Comparison of ENCODE assay signal across 12 cellular contexts in the genomic region with DNA sequence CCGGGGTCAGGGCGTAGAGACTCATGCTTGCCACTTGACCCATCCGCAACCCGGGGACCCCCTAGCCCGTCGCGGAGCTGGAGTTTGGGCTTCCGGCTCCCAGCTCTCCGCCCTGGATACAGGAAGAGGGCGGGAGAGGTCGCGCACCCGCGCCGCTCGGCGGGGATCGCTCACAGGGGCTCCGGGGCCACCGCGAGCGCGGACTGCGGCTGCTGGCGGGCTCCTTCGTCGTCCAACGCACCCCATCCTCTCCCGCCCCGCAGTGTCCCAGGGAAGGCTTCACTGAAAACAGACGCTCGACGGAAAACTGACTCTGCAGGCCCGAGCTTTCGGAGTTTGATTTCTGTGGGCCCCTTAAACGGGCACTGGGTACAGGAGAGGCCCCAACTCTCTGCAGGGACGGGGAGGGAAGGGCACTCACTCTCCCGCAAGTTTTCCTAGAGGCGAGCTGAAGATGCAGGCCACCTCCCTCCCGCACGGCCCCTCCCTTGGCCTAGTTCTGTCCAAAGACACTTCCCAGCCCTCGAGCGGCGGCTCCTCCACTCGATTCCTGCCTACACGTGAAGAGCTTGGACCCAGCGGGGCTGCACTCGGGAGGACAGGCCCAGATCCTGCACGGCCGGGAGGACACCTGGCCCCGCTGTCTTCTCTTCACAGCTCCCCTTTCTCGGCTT. TPM values are rescaled to one million over a fixed set of nuclear protein-coding genes. Genes with fewer than 3 reads are reported as not detected.
DNase-seq lines count a peak whose midpoint lies in the region; ATAC-seq lines count a peak whose summit lies in the region.
"Had no signal": no experiment of that assay in that cellular context is flagged by ENCODE, and none has a peak within 500 bp of the region (broad histone marks: within the 10 kb centered on the region; RNA-seq: fewer than 3 reads in every experiment).

No MANE protein-coding gene starts in this region.

- H3K4me1 Mint-ChIP-seq in activated T-cell treated with anti-CD3 and anti-CD28 coated beads, Interleukin-2, amount 50 U/mL, for 4 hours (ENCODE audit: low read depth), result peaks cover 26% of the 10 kb centered on the region
- peaks cover 35% of the 10 kb centered on the region for H3K4me1 Mint-ChIP-seq in stimulated activated memory B cell treated with anti-CD40 and anti-IgM and Interleukin-4, amounts not matched to agents 10 μg/mL and 1 μg/mL and 100 μg/mL, for 72 hours

- H3K27me3 Mint-ChIP-seq in activated T-cell treated with anti-CD3 and anti-CD28 coated beads, Interleukin-2, amount 50 U/mL, for 4 hours (ENCODE audit: low read depth), result peaks cover 87% of the 10 kb centered on the region
- H3K27me3 Mint-ChIP-seq in stimulated activated memory B cell treated with anti-CD40 and anti-IgM and Interleukin-4, amounts not matched to agents 10 μg/mL and 1 μg/mL and 100 μg/mL, for 72 hours, result peaks cover 89% of the 10 kb centered on the region

- DNase-seq in activated T-cell treated with anti-CD3 and anti-CD28 coated beads, Interleukin-2, amount 50 U/mL, for 4 hours, result no peak
- DNase-seq in activated T-cell treated with anti-CD3 and anti-CD28 coated beads for 4 hours, result no peak
- peak; percentile 61 for DNase-seq in activated CD8-positive, alpha-beta memory T cell treated with anti-CD3 and anti-CD28 coated beads, Interleukin-2, amount 50 U/mL, for 48 hours
- DNase-seq in iPS-NIHi11 (ENCODE audit: low spot score), result peak; percentile 68
- no peak for DNase-seq in NCI-H1105 treated with DMSO at 0.1 percent for 48 hours (lab: John Stamatoyannopoulos, UW)
- no peak for DNase-seq in DMS153 (lab: John Stamatoyannopoulos, UW)
- DNase-seq: heart left ventricle, KG1, NCI-H2171 had no signal

- peaks cover 1% of the 10 kb centered on the region for H3K36me3 Mint-ChIP-seq in activated T-cell treated with anti-CD3 and anti-CD28 coated beads, Interleukin-2, amount 50 U/mL, for 4 hours (ENCODE audit: insufficient read depth)
- H3K36me3 Mint-ChIP-seq in stimulated activated memory B cell treated with anti-CD40 and anti-IgM and Interleukin-4, amounts not matched to agents 10 μg/mL and 1 μg/mL and 100 μg/mL, for 72 hours, result no peaks in the 10 kb centered on the region

- peak overlapping the region; percentile 31 for H3K4me3 Mint-ChIP-seq in activated T-cell treated with anti-CD3 and anti-CD28 coated beads, Interleukin-2, amount 50 U/mL, for 4 hours
- peak overlapping the region; percentile 54 for H3K4me3 Mint-ChIP-seq in stimulated activated memory B cell treated with anti-CD40 and anti-IgM and Interleukin-4, amounts not matched to agents 10 μg/mL and 1 μg/mL and 100 μg/mL, for 72 hours

- no peak overlapping the region for H3K27ac Mint-ChIP-seq in stimulated activated memory B cell treated with anti-CD40 and anti-IgM and Interleukin-4, amounts not matched to agents 10 μg/mL and 1 μg/mL and 100 μg/mL, for 72 hours

- ATAC-seq in activated T-cell treated with anti-CD3 and anti-CD28 coated beads, Interleukin-2, amount 50 U/mL, for 4 hours, result peak; percentile 5
- no peak for ATAC-seq in stimulated activated memory B cell treated with anti-CD40 and anti-IgM and Interleukin-4, amounts not matched to agents 10 μg/mL and 1 μg/mL and 100 μg/mL, for 72 hours
- ATAC-seq in HG03159 (IDR thresholded peaks at IDR 0.05; ENCODE audit: unreplicated experiment), result no peak

- no peaks in the 10 kb centered on the region for H3K9me3 Mint-ChIP-seq in activated T-cell treated with anti-CD3 and anti-CD28 coated beads, Interleukin-2, amount 50 U/mL, for 4 hours
- no peaks in the 10 kb centered on the region for H3K9me3 Mint-ChIP-seq in stimulated activated memory B cell treated with anti-CD40 and anti-IgM and Interleukin-4, amounts not matched to agents 10 μg/mL and 1 μg/mL and 100 μg/mL, for 72 hours

RNA-seq across cellular contexts. Expression of gene OLIG3, which starts 5.3 kb away (rescaled TPM):
- not detected for total RNA-seq in activated T-cell treated with anti-CD3 and anti-CD28 coated beads, Interleukin-2, amount 50 U/mL, for 4 hours
- total RNA-seq: chondrocyte, heart left ventricle had no signal

Comparison
In these comparisons a context has a peak if more than half of its experiments do, and no peak if none do; other contexts are left out.
1. ATAC-seq: peak in activated T-cell treated with anti-CD3 and anti-CD28 coated beads, Interleukin-2, amount 50 U/mL, for 4 hours (2 of 2); none in stimulated activated memory B cell treated with anti-CD40 and anti-IgM and Interleukin-4, amounts not matched to agents 10 μg/mL and 1 μg/mL and 100 μg/mL, for 72 hours (single experiment) and HG03159 (single experiment).
2. DNase-seq: peak in activated CD8-positive, alpha-beta memory T cell treated with anti-CD3 and anti-CD28 coated beads, Interleukin-2, amount 50 U/mL, for 48 hours (single experiment) and iPS-NIHi11 (single experiment); none in activated T-cell treated with anti-CD3 and anti-CD28 coated beads, Interleukin-2, amount 50 U/mL, for 4 hours (single experiment), activated T-cell treated with anti-CD3 and anti-CD28 coated beads for 4 hours (single experiment), NCI-H1105 treated with DMSO at 0.1 percent for 48 hours (single experiment) and DMS153 (single experiment).